Comparison of ENCODE assay signal across 1 cellular context in the genomic region with DNA sequence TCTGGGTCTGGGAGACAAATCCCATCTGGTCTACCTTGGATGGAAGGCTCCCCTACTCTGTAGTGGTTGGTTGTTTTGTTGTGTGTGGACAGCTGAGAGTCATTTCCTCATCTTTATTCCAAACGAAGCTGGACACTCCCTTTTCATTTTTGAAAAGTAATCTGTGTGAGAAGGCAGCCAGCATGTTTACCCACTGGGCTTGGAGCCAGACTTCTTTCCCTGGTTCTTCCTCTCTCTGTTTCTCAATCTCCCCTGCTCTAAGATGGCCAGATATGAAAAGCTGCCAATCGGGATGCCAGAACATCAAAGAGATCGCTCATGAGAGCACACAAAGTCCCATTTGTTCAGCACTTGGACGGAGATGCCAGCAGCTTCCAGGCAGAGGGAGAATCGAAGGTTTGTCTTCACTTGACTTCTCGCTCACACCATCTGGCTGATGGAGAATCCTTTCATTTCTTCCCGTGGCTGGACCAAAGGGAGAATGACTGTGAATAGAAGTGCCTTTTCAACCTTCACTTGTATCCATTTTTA.
TF ChIP-seq lines count a peak whose summit lies in the region.

No MANE protein-coding gene starts in this region.

TF ChIP-seq in HepG2, 621 proteins besides CTCF, POLR2A, EP300 and RAD21 (continued from another document and continues in another):
- TF ChIP-seq ZNF142 (CRISPR knock-in tag; IDR thresholded peaks at IDR 0.05), result peak; percentile 66; the same call in 1 of the 2 replicates
- TF ChIP-seq ZNF446 (CRISPR knock-in tag; IDR thresholded peaks at IDR 0.05), result no peak
- TF ChIP-seq, protein P1, sequence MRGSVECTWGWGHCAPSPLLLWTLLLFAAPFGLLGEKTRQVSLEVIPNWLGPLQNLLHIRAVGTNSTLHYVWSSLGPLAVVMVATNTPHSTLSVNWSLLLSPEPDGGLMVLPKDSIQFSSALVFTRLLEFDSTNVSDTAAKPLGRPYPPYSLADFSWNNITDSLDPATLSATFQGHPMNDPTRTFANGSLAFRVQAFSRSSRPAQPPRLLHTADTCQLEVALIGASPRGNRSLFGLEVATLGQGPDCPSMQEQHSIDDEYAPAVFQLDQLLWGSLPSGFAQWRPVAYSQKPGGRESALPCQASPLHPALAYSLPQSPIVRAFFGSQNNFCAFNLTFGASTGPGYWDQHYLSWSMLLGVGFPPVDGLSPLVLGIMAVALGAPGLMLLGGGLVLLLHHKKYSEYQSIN (CRISPR knock-in tag; IDR thresholded peaks at IDR 0.05; ENCODE audit: borderline replicate concordance), result no peak
- no peak for TF ChIP-seq TBP (CRISPR knock-in tag; IDR thresholded peaks at IDR 0.05)
- TF ChIP-seq ZNF331 (CRISPR knock-in tag; IDR thresholded peaks at IDR 0.05), result peak; percentile 87; the same call in 1 of the 2 replicates
- no peak for TF ChIP-seq THAP9 (CRISPR knock-in tag; IDR thresholded peaks at IDR 0.05; ENCODE audit: borderline replicate concordance)
- no peak for TF ChIP-seq ZFX (CRISPR knock-in tag; IDR thresholded peaks at IDR 0.05; ENCODE audit: low read depth)
- TF ChIP-seq, protein P2, sequence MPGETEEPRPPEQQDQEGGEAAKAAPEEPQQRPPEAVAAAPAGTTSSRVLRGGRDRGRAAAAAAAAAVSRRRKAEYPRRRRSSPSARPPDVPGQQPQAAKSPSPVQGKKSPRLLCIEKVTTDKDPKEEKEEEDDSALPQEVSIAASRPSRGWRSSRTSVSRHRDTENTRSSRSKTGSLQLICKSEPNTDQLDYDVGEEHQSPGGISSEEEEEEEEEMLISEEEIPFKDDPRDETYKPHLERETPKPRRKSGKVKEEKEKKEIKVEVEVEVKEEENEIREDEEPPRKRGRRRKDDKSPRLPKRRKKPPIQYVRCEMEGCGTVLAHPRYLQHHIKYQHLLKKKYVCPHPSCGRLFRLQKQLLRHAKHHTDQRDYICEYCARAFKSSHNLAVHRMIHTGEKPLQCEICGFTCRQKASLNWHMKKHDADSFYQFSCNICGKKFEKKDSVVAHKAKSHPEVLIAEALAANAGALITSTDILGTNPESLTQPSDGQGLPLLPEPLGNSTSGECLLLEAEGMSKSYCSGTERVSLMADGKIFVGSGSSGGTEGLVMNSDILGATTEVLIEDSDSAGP (CRISPR knock-in tag; IDR thresholded peaks at IDR 0.05; ENCODE audit: borderline replicate concordance), result peak; percentile 27; the same call in 1 of the 2 replicates
- peak; percentile 91; the same call in 1 of the 2 replicates for TF ChIP-seq MBD4 (IDR thresholded peaks at IDR 0.05; ENCODE audit: borderline replicate concordance, low read length)
- peak; percentile 92 for TF ChIP-seq FOXK1 (CRISPR knock-in tag; IDR thresholded peaks at IDR 0.05; ENCODE audit: borderline replicate concordance, low read depth)
- TF ChIP-seq FOXA1 (IDR thresholded peaks at IDR 0.05), result peak; percentile 84
- peak; percentile 98 for TF ChIP-seq FOXA1 (CRISPR knock-in tag; IDR thresholded peaks at IDR 0.05)
- TF ChIP-seq MEIS1 (CRISPR knock-in tag; IDR thresholded peaks at IDR 0.05; ENCODE audit: borderline replicate concordance), result peak; percentile 33; the same call in 1 of the 2 replicates
- no peak; the same call in 1 of the 2 replicates for TF ChIP-seq PRDM10 (CRISPR knock-in tag; IDR thresholded peaks at IDR 0.05; ENCODE audit: low read depth)
- peak; percentile 97 for TF ChIP-seq TARDBP (CRISPR knock-in tag; IDR thresholded peaks at IDR 0.05)
- TF ChIP-seq ZNF124 (CRISPR knock-in tag; IDR thresholded peaks at IDR 0.05), result peak; percentile 86; the same call in 1 of the 2 replicates
- no peak for TF ChIP-seq HOXA7 (CRISPR knock-in tag; IDR thresholded peaks at IDR 0.05)
- TF ChIP-seq ZSCAN25 (CRISPR knock-in tag; IDR thresholded peaks at IDR 0.05), result no peak
- TF ChIP-seq NFRKB (IDR thresholded peaks at IDR 0.05), result no peak
- TF ChIP-seq RELA (CRISPR knock-in tag; IDR thresholded peaks at IDR 0.05), result no peak
- TF ChIP-seq TOPORS (CRISPR knock-in tag; IDR thresholded peaks at IDR 0.05), result 0 out of 2 replicates have a peak, but pooled peaks have one; percentile 41
- peak; percentile 97 for TF ChIP-seq PHF21A (CRISPR knock-in tag; IDR thresholded peaks at IDR 0.05)
- peak; percentile 23 for TF ChIP-seq YY1 (IDR thresholded peaks at IDR 0.05; ENCODE audit: insufficient read depth, insufficient replicate concordance, low read depth, low read length)
- TF ChIP-seq KDM4B (CRISPR knock-in tag; IDR thresholded peaks at IDR 0.05), result peak; percentile 80; the same call in 1 of the 2 replicates
- TF ChIP-seq ZNF138 (CRISPR knock-in tag; IDR thresholded peaks at IDR 0.05; ENCODE audit: low read depth), result no peak
- TF ChIP-seq ZBTB8A (CRISPR knock-in tag; IDR thresholded peaks at IDR 0.05; ENCODE audit: borderline replicate concordance, low read depth), result no peak
- no peak for TF ChIP-seq PHF8 (CRISPR knock-in tag; IDR thresholded peaks at IDR 0.05)
- TF ChIP-seq, protein P3, sequence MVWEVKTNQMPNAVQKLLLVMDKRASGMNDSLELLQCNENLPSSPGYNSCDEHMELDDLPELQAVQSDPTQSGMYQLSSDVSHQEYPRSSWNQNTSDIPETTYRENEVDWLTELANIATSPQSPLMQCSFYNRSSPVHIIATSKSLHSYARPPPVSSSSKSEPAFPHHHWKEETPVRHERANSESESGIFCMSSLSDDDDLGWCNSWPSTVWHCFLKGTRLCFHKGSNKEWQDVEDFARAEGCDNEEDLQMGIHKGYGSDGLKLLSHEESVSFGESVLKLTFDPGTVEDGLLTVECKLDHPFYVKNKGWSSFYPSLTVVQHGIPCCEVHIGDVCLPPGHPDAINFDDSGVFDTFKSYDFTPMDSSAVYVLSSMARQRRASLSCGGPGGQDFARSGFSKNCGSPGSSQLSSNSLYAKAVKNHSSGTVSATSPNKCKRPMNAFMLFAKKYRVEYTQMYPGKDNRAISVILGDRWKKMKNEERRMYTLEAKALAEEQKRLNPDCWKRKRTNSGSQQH (CRISPR knock-in tag; IDR thresholded peaks at IDR 0.05; ENCODE audit: low read depth), result no peak; the same call in 1 of the 2 replicates
- peak; percentile 97 for TF ChIP-seq ZNF280D (CRISPR knock-in tag; IDR thresholded peaks at IDR 0.05)
- TF ChIP-seq MAZ (IDR thresholded peaks at IDR 0.05; ENCODE audit: borderline replicate concordance, low read depth, low read length), result no peak
- TF ChIP-seq MAZ (CRISPR knock-in tag; IDR thresholded peaks at IDR 0.05; ENCODE audit: low read depth), result 0 out of 2 replicates have a peak, but pooled peaks have one; percentile 10
